ENCODE assay signal across 27 cellular contexts in genomic region chr6:38364775-38365174, GRCh38.
"Had no signal": no experiment of that assay in that cellular context is flagged by ENCODE, and none has a peak within 500 bp of the region (broad histone marks: within the 10 kb centered on the region; RNA-seq: fewer than 3 reads in every experiment).

No MANE protein-coding gene starts in this region.

- ATAC-seq: lower lobe of right lung; mucosa of descending colon; naive thymus-derived CD8-positive, alpha-beta T cell; sciatic nerve; stimulated activated naive CD8-positive, alpha-beta T cell treated with anti-CD3 and anti-CD28 coated beads, Interleukin-15, amount 100 ng/mL, for 72 hours had no signal

- H3K9me3 ChIP-seq: colonic mucosa, esophagus muscularis mucosa, lower lobe of right lung, mucosa of descending colon, prostate gland, right atrium auricular region, suprapubic skin, transverse colon had no signal

- FAIRE-seq: frontal cortex had no signal

- H3K27ac ChIP-seq: colonic mucosa, esophagus muscularis mucosa, lower lobe of right lung, prostate gland, right atrium auricular region, suprapubic skin, transverse colon had no signal

- DNase-seq: colonic mucosa; effector CD8-positive, alpha-beta T cell; endodermal cell; hypothalamus; immature natural killer cell; islet precursor cell; kidney glomerular epithelial cell; left ventricle myocardium superior; lower lobe of right lung; mucosa of descending colon; naive thymus-derived CD8-positive, alpha-beta T cell; nephron progenitor cell; nucleus accumbens; stimulated activated CD4-positive, alpha-beta T cell treated with anti-CD3 and anti-CD28 coated beads, Interleukin-12 subunit alpha, Interleukin-12 subunit beta, amount 100 ng/mL, for 4 hours; stimulated activated CD4-positive, alpha-beta T cell treated with anti-CD3 and anti-CD28 coated beads, Interleukin-1b, Interleukin-23, amount 100 ng/mL, for 48 hours; stimulated activated CD4-positive, alpha-beta T cell treated with anti-CD3 and anti-CD28 coated beads, Interleukin-4, amount 100 ng/mL, for 1 hour; stimulated activated CD8-positive, alpha-beta memory T cell treated with anti-CD3 and anti-CD28 coated beads, Interleukin-4, amount 100 ng/mL, for 48 hours; stimulated activated naive CD4-positive, alpha-beta T cell; stimulated activated naive CD8-positive, alpha-beta T cell treated with anti-CD3 and anti-CD28 coated beads, Interleukin-15, amount 100 ng/mL, for 72 hours; transverse colon had no signal

- H3K4me2 ChIP-seq: smooth muscle cell had no signal

- H3K4me1 ChIP-seq: colonic mucosa, lower lobe of right lung, prostate gland, right atrium auricular region, suprapubic skin, transverse colon had no signal

- H3K4me3 ChIP-seq: colonic mucosa, esophagus muscularis mucosa, lower lobe of right lung, mucosa of descending colon, prostate gland, right atrium auricular region, smooth muscle cell, suprapubic skin, transverse colon had no signal

- H3K36me3 ChIP-seq: colonic mucosa, esophagus muscularis mucosa, lower lobe of right lung, prostate gland, right atrium auricular region, suprapubic skin, transverse colon had no signal

- H3K27me3 ChIP-seq: colonic mucosa, esophagus muscularis mucosa, right atrium auricular region, suprapubic skin, transverse colon had no signal
